In genomic region chr18:31579375-31579774, GRCh38 we compare ENCODE assay signal across 29 cellular contexts. TPM values are rescaled to one million over a fixed set of nuclear protein-coding genes. Genes with fewer than 3 reads are reported as not detected.
DNase-seq lines count a peak whose midpoint lies in the region; ATAC-seq, FAIRE-seq and TF ChIP-seq lines count a peak whose summit lies in the region.
"Had no signal": no experiment of that assay in that cellular context is flagged by ENCODE, and none has a peak within 500 bp of the region (broad histone marks: within the 10 kb centered on the region; RNA-seq: fewer than 3 reads in every experiment).

No MANE protein-coding gene starts in this region.

- intact Hi-C loops in Right ventricle myocardium inferior (cut with DNase I) = loop anchor here (5.0 kb wide), 1 partner anchor 33 kb away; no protein-coding TSS in a partner anchor

- TF ChIP-seq CTCF in D721Med (IDR thresholded peaks at IDR 0.05; ENCODE audit: insufficient read depth, missing control alignments) = no peak
- TF ChIP-seq CTCF in retinal pigment epithelial cell (conservative IDR thresholded peaks at IDR 0.05; ENCODE audit: low read depth, low read length) = no peak

- DNase-seq in D721Med (ENCODE audit: insufficient read length, low spot score) = peak; percentile 54
- peak; percentile 84 for DNase-seq in NCI-H82 treated with DMSO at 0.1 percent for 48 hours (lab: John Stamatoyannopoulos, UW; ENCODE audit: unreplicated experiment)
- DNase-seq in retinal pigment epithelial cell (ENCODE audit: low read depth) = peak; percentile 60
- DNase-seq in Right ventricle myocardium inferior (ENCODE audit: missing footprints) = no peak
- DNase-seq in cortex of kidney (lab: John Stamatoyannopoulos, UW) = no peak
- DNase-seq in NCI-H2196 (lab: John Stamatoyannopoulos, UW; ENCODE audit: unreplicated experiment) = no peak
- DNase-seq: 8988T; ACHN; BE2C; C1 segment of cervical spinal cord; CD4-positive, alpha-beta memory T cell; CD4-positive, CD25-positive, alpha-beta regulatory T cell; CD8-positive, alpha-beta memory T cell; COR-L47; DMS 273 treated with DMSO at 0.1 percent for 48 hours; DMS153; DMS53; DMS79; DND-41; EL; GDM1 had no signal

- peak; percentile 99 for FAIRE-seq in D721Med (lab: Jason Lieb, UNC)
- FAIRE-seq: A204.1, GM12878, GM12892, GM18507 had no signal

- H3K4me3 ChIP-seq in retinal pigment epithelial cell (ENCODE audit: low read length) = no peak overlapping the region
- H3K4me3 ChIP-seq: BLaER1, GM12878 had no signal

- ATAC-seq in Right ventricle myocardium inferior = no peak
- ATAC-seq: GM12878 had no signal

RNA-seq across cellular contexts. Expression of gene TTR, which starts 12.3 kb away (rescaled TPM):
- total RNA-seq in Right ventricle myocardium inferior = not detected
- total RNA-seq: A673; CD4-positive, alpha-beta memory T cell; CD4-positive, CD25-positive, alpha-beta regulatory T cell; CD8-positive, alpha-beta memory T cell; Daoy; G401 had no signal

Comparison
In these comparisons a context has a peak if more than half of its experiments do, and no peak if none do; other contexts are left out.
1. DNase-seq: peak in D721Med (single experiment), NCI-H82 treated with DMSO at 0.1 percent for 48 hours (single experiment) and retinal pigment epithelial cell (single experiment); none in Right ventricle myocardium inferior (single experiment), cortex of kidney (single experiment) and NCI-H2196 (single experiment).